ENCODE assay signal across 33 cellular contexts in genomic region chr1:244557565-244557964, GRCh38.
"Had no signal": no experiment of that assay in that cellular context is flagged by ENCODE, and none has a peak within 500 bp of the region (broad histone marks: within the 10 kb centered on the region; RNA-seq: fewer than 3 reads in every experiment).

No MANE protein-coding gene starts in this region.

- H3K4me3 ChIP-seq: adrenal gland, ascending aorta, body of pancreas, breast epithelium, cardiac muscle cell had no signal

- H3K36me3 ChIP-seq: adrenal gland, ascending aorta, brain microvascular endothelial cell, breast epithelium, cardiac muscle cell had no signal

- FAIRE-seq: astrocyte, bronchial epithelial cell had no signal

- H3K9me3 ChIP-seq: body of pancreas had no signal

- H3K27ac ChIP-seq: adrenal gland, ascending aorta, body of pancreas, brain microvascular endothelial cell, breast epithelium, cardiac muscle cell had no signal

- H3K4me1 ChIP-seq: adrenal gland, ascending aorta, body of pancreas, breast epithelium had no signal

- DNase-seq: activated effector memory CD4-positive, alpha-beta T cell treated with anti-CD3 and anti-CD28 coated beads, Interleukin-2, amount 50 U/mL, for 16 hours; activated effector memory CD4-positive, alpha-beta T cell treated with Interleukin-2 at 50 U/mL for 16 hours; activated gamma-delta T cell; activated gamma-delta T cell treated with Interleukin-2 at 50 U/mL for 16 hours; activated naive CD4-positive, alpha-beta T cell; activated naive CD4-positive, alpha-beta T cell treated with anti-CD3 and anti-CD28 coated beads for 36 hours; activated naive CD4-positive, alpha-beta T cell treated with anti-CD3 and anti-CD28 coated beads, Interleukin-2, amount 10 ng/mL, durations not matched to agents 7 days and 5 days; activated naive CD4-positive, alpha-beta T cell treated with anti-CD3 and anti-CD28 coated beads, Interleukin-2, amount 50 U/mL, for 16 hours; activated naive CD4-positive, alpha-beta T cell treated with Interleukin-2 at 50 U/mL for 16 hours; activated naive CD8-positive, alpha-beta T cell treated with anti-CD3 and anti-CD28 coated beads for 36 hours; activated naive CD8-positive, alpha-beta T cell treated with anti-CD3 and anti-CD28 coated beads, Interleukin-2, amount 10 ng/mL, durations not matched to agents 7 days and 5 days; activated naive CD8-positive, alpha-beta T cell treated with anti-CD3 and anti-CD28 coated beads, Interleukin-2, amount 50 U/mL, for 24 hours; activated T-cell treated with anti-CD3 and anti-CD28 coated beads, Interleukin-2, amount 50 U/mL, for 24 hours; activated T-cell treated with anti-CD3 and anti-CD28 coated beads, Interleukin-2, amount 50 U/mL, for 4 hours; activated T-cell treated with anti-CD3 and anti-CD28 coated beads, Interleukin-2, amount 50 U/mL, for 48 hours; activated T-cell treated with anti-CD3 and anti-CD28 coated beads, Interleukin-2, amount 50 U/mL, for 72 hours; adrenal gland; amniotic stem cell; amygdala; anterior cingulate cortex; aorta; body of pancreas; brain microvascular endothelial cell; caudate nucleus; central memory CD4-positive, alpha-beta T cell; cerebellar nuclear complex had no signal

- H3K27me3 ChIP-seq: adrenal gland, ascending aorta, body of pancreas, brain microvascular endothelial cell, breast epithelium, cardiac muscle cell had no signal

- ATAC-seq: activated naive CD4-positive, alpha-beta T cell treated with anti-CD3 and anti-CD28 coated beads, Interleukin-2, amount 50 U/mL, for 72 hours; activated naive CD8-positive, alpha-beta T cell treated with anti-CD3 and anti-CD28 coated beads, Interleukin-2, amount 50 U/mL, for 24 hours; activated T-cell treated with anti-CD3 and anti-CD28 coated beads, Interleukin-2, amount 50 U/mL, for 4 hours; activated T-cell treated with anti-CD3 and anti-CD28 coated beads, Interleukin-2, amount 50 U/mL, for 72 hours; activated T-helper 17 cell treated with anti-CD3 and anti-CD28 coated beads, Interleukin-2, amount 50 U/mL, for 72 hours; body of pancreas had no signal
